24 cellular contexts compared by ENCODE assay signal in the genomic region with DNA sequence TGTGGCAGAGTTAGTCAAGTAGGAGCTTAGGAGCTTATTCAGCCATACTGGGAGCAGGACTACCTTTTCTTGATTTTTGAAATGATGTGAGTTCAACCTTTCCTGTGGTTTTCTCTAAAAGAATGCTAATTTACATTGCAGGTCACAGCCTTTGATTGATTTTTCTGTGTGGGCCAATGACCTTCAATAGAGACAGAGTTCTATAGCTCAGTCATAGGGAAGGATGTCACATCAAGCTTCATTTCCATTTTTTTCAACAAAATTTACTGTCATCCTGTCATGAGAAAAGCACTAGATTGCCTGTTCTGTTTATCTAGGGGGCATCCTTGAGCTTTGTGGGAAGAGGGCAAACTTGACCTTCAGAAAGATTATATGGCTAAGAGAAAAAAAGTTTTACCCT.
DNase-seq lines count a peak whose midpoint lies in the region; ATAC-seq and TF ChIP-seq lines count a peak whose summit lies in the region.
"Had no signal": no experiment of that assay in that cellular context is flagged by ENCODE, and none has a peak within 500 bp of the region (broad histone marks: within the 10 kb centered on the region; RNA-seq: fewer than 3 reads in every experiment).

No MANE protein-coding gene starts in this region.

- H3K27ac ChIP-seq in WERI-Rb-1: no peak overlapping the region
- H3K27ac ChIP-seq: 22Rv1, GM23248, HL-60, Peyer's patch had no signal

- TF ChIP-seq CTCF in WERI-Rb-1 (IDR thresholded peaks at IDR 0.05; ENCODE audit: low read depth, low read length) (0 out of 2 replicates have a peak, but pooled peaks have one; percentile 7), GM13977 (IDR thresholded peaks at IDR 0.05; ENCODE audit: extremely low read depth, insufficient read depth, missing control alignments) (no peak)

- H3K27me3 Mint-ChIP-seq in stimulated activated naive CD8-positive, alpha-beta T cell treated with anti-CD3 and anti-CD28 coated beads, Interleukin-15, amount 100 ng/mL, for 72 hours: no peaks in the 10 kb centered on the region

- H3K4me1 Mint-ChIP-seq in stimulated activated naive CD8-positive, alpha-beta T cell treated with anti-CD3 and anti-CD28 coated beads, Interleukin-15, amount 100 ng/mL, for 72 hours: peaks cover 40% of the 10 kb centered on the region
- H3K4me1 Mint-ChIP-seq: CD14-positive monocyte had no signal

- intact Hi-C loops in posterior cingulate gyrus (cut with DNase I): no loop called here

- peak; percentile 65 for ATAC-seq in stimulated activated naive CD8-positive, alpha-beta T cell treated with anti-CD3 and anti-CD28 coated beads, Interleukin-15, Interleukin-2, amounts not matched to agents 100 U/mL and 50 U/mL, for 24 hours
- no peak for ATAC-seq in stimulated activated naive CD8-positive, alpha-beta T cell treated with anti-CD3 and anti-CD28 coated beads, Interleukin-15, amount 100 ng/mL, for 72 hours
- ATAC-seq: HepG2, K562 had no signal

- H3K27ac Mint-ChIP-seq in stimulated activated naive CD8-positive, alpha-beta T cell treated with anti-CD3 and anti-CD28 coated beads, Interleukin-15, amount 100 ng/mL, for 72 hours: peak overlapping the region in 1 of 2 donors; percentile 20
- H3K27ac Mint-ChIP-seq: CD14-positive monocyte had no signal

- DNase-seq in DMS 273 (lab: John Stamatoyannopoulos, UW; ENCODE audit: unreplicated experiment): peak; percentile 12
- DNase-seq in DMS 273 treated with DMSO at 0.1 percent for 48 hours (lab: John Stamatoyannopoulos, UW): no peak
- DNase-seq in stimulated activated naive CD8-positive, alpha-beta T cell treated with anti-CD3 and anti-CD28 coated beads, Interleukin-15, Interleukin-2, amounts not matched to agents 100 U/mL and 50 U/mL, for 24 hours: no peak
- no peak for DNase-seq in stimulated activated naive CD8-positive, alpha-beta T cell treated with anti-CD3 and anti-CD28 coated beads, Interleukin-15, amount 100 ng/mL, for 72 hours
- no peak for DNase-seq in WERI-Rb-1
- DNase-seq in SKM-1 (lab: John Stamatoyannopoulos, UW; ENCODE audit: unreplicated experiment): no peak
- no peak for DNase-seq in GM13977 (ENCODE audit: low spot score)
- no peak for DNase-seq in posterior cingulate gyrus
- DNase-seq: EL; GF-D8; GM23248; MM.1S; NCI-H1105 treated with DMSO at 0.1 percent for 48 hours; NCI-H2029 treated with DMSO at 0.1 percent for 48 hours; NCI-H226; NCI-H774; NK-92 treated with Interleukin-12 subunit alpha and Interleukin-12 subunit beta, amount 100 ng/mL, for 24 hours; Peyer's patch had no signal

- H3K27me3 ChIP-seq in WERI-Rb-1 (ENCODE audit: insufficient read depth, low read depth, severe bottlenecking): no peaks in the 10 kb centered on the region
- H3K27me3 ChIP-seq: Peyer's patch had no signal

- no peaks in the 10 kb centered on the region for H3K9me3 ChIP-seq in WERI-Rb-1 (ENCODE audit: severe bottlenecking)
- H3K9me3 ChIP-seq: HAP-1, Peyer's patch had no signal

- in situ Hi-C loops in GM13977 (cut with MboI; ENCODE audit: low pct_unique_long_range_greater_than_20kb, low sequenced_read_pairs, unreplicated experiment): no loop called here

- H3K36me3 ChIP-seq in WERI-Rb-1: no peaks in the 10 kb centered on the region
- H3K36me3 ChIP-seq: HAP-1, Peyer's patch had no signal

- H3K4me3 ChIP-seq in WERI-Rb-1 (ENCODE audit: low read depth, low read length): no peak overlapping the region
- H3K4me3 ChIP-seq: GM23248, HAP-1, K562, Peyer's patch had no signal

- no peak overlapping the region for H3K4me3 Mint-ChIP-seq in stimulated activated naive CD8-positive, alpha-beta T cell treated with anti-CD3 and anti-CD28 coated beads, Interleukin-15, amount 100 ng/mL, for 72 hours
- H3K4me3 Mint-ChIP-seq: CD14-positive monocyte had no signal

- no peaks in the 10 kb centered on the region for H3K9me3 Mint-ChIP-seq in stimulated activated naive CD8-positive, alpha-beta T cell treated with anti-CD3 and anti-CD28 coated beads, Interleukin-15, amount 100 ng/mL, for 72 hours
